Comparison of ENCODE assay signal across 17 cellular contexts in the genomic region with DNA sequence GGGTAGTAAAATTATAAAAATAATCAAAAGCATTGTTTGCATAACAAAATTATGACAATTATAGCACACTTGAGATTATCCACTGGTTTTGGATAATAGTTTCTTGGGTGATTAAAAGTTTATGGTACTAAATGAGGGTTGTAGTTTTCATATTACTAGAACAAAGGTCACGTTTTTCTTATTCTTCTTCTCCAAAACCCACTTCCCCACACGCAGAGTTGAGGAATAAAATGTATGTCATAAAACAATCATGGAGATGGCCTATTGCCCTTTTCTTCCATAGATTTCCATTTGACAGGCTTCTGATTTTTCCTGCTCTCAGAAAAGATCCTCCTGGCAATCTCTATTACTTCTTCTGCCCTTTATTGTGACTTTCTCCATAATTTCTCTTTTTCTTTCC.
A peak's percentile ranks its signal among the peaks of the same experiment; 100 is the strongest.
DNase-seq lines count a peak whose midpoint lies in the region; ATAC-seq and TF ChIP-seq lines count a peak whose summit lies in the region.
"Had no signal": no experiment of that assay in that cellular context is flagged by ENCODE, and none has a peak within 500 bp of the region (broad histone marks: within the 10 kb centered on the region; RNA-seq: fewer than 3 reads in every experiment).

No MANE protein-coding gene starts in this region.

- no peak overlapping the region for H3K4me2 ChIP-seq in smooth muscle cell
- no peak overlapping the region for H3K4me2 ChIP-seq in GM23248 (ENCODE audit: unreplicated experiment)
- H3K4me2 ChIP-seq: BLaER1 had no signal

- H3K27ac Mint-ChIP-seq in endodermal cell, result no peak overlapping the region
- H3K27ac Mint-ChIP-seq: B cell; CD4-positive, CD25-positive, alpha-beta regulatory T cell; CD8-positive, alpha-beta T cell; HFFc6 had no signal

- no peaks in the 10 kb centered on the region for H3K27me3 Mint-ChIP-seq in endodermal cell (ENCODE audit: insufficient read depth)
- H3K27me3 Mint-ChIP-seq: B cell; CD4-positive, CD25-positive, alpha-beta regulatory T cell had no signal

- H3K9me3 ChIP-seq in endodermal cell (ENCODE audit: control insufficient read depth, low read length) (no peaks in the 10 kb centered on the region), smooth muscle cell (replicated peaks; ENCODE audit: low read depth) (no peaks in the 10 kb centered on the region), GM23248 (ENCODE audit: low read depth) (no peaks in the 10 kb centered on the region), upper lobe of left lung (peaks cover 0 to 3% (median 0%) of the 10 kb centered on the region in 4 donors)
- H3K9me3 ChIP-seq: BLaER1, Caco-2, HAP-1 had no signal

- peaks cover 1% of the 10 kb centered on the region for H3K9me3 Mint-ChIP-seq in endodermal cell

- H3F3A ChIP-seq in smooth muscle cell (ENCODE audit: low read depth) (no peaks in the 10 kb centered on the region), GM23248 (ENCODE audit: insufficient read depth) (no peaks in the 10 kb centered on the region)

- no peak overlapping the region for H3K4me3 Mint-ChIP-seq in endodermal cell
- H3K4me3 Mint-ChIP-seq: B cell; CD4-positive, CD25-positive, alpha-beta regulatory T cell; CD8-positive, alpha-beta T cell; HFFc6 had no signal

- H3K9me2 ChIP-seq in GM23248 (ENCODE audit: insufficient read depth), result no peaks in the 10 kb centered on the region

- no peak for ATAC-seq in upper lobe of left lung (ENCODE audit: low FRiP score in 2 of 2)
- ATAC-seq: CD8-positive, alpha-beta T cell had no signal

- no peak for TF ChIP-seq EP300 in upper lobe of left lung (IDR thresholded peaks at IDR 0.05)

- H3K36me3 Mint-ChIP-seq in endodermal cell (ENCODE audit: low read depth), result no peaks in the 10 kb centered on the region
- H3K36me3 Mint-ChIP-seq: CD4-positive, CD25-positive, alpha-beta regulatory T cell; CD8-positive, alpha-beta T cell had no signal

- no peaks in the 10 kb centered on the region for H3K4me1 Mint-ChIP-seq in endodermal cell
- H3K4me1 Mint-ChIP-seq: B cell; CD4-positive, CD25-positive, alpha-beta regulatory T cell had no signal

- WGBS in endodermal cell (ENCODE audit: insufficient coverage in 1 of 2, insufficient read length in 1 of 2), 2 experiments, result 88 to 100% methylated on average over 1 of the region's 2 CpGs
- 87% methylated on average over 2 of the region's 2 CpGs for WGBS in smooth muscle cell (ENCODE audit: low lambda C conversion rate)
- 9 to 11% methylated on average over 2 of the region's 2 CpGs for WGBS in GM23248 (ENCODE audit: low coverage in 1 of 2, low lambda C conversion rate in 2 of 2, missing lambda C conversion rate in 2 of 2), 2 experiments
- 72 to 84% methylated on average over 2 of the region's 2 CpGs for WGBS in upper lobe of left lung, 2 donors

- H4K20me1 ChIP-seq in smooth muscle cell (ENCODE audit: low read depth), result no peaks in the 10 kb centered on the region
- H4K20me1 ChIP-seq in GM23248 (ENCODE audit: insufficient read depth), result no peaks in the 10 kb centered on the region
- H4K20me1 ChIP-seq: BLaER1 had no signal

- H3K27ac ChIP-seq in endodermal cell (ENCODE audit: low read depth, low read length) (peak overlapping the region; percentile 61), smooth muscle cell (ENCODE audit: low read depth) (no peak overlapping the region), GM23248 (no peak overlapping the region), upper lobe of left lung (no peak overlapping the region)
- H3K27ac ChIP-seq: BLaER1, C4-2B had no signal

- H3K9ac ChIP-seq in endodermal cell (ENCODE audit: extremely low read depth, low read length, poor library complexity, severe bottlenecking), result no peak overlapping the region
- no peak overlapping the region for H3K9ac ChIP-seq in smooth muscle cell (ENCODE audit: low read depth)
- H3K9ac ChIP-seq in GM23248, result no peak overlapping the region
- H3K9ac ChIP-seq: BLaER1 had no signal

- H3K4me3 ChIP-seq in endodermal cell (ENCODE audit: low read length) (no peak overlapping the region), smooth muscle cell (no peak overlapping the region), GM23248 (no peak overlapping the region), upper lobe of left lung (no peak overlapping the region)
- H3K4me3 ChIP-seq: BLaER1, HAP-1 had no signal

- H3K79me2 ChIP-seq in smooth muscle cell (ENCODE audit: low read depth) (no peaks in the 10 kb centered on the region), GM23248 (ENCODE audit: insufficient read depth) (no peaks in the 10 kb centered on the region)

- DNase-seq in NCI-H69 (lab: John Stamatoyannopoulos, UW) (peak; percentile 62), endodermal cell (no peak), smooth muscle cell (lab: John Stamatoyannopoulos, UW; ENCODE audit: unreplicated experiment) (no peak), GM23248 (no peak), NOMO-1 (lab: John Stamatoyannopoulos, UW; ENCODE audit: unreplicated experiment in 2 of 2) (no peak), upper lobe of left lung (no peak)
- DNase-seq: Caco-2; CD4-positive, CD25-positive, alpha-beta regulatory T cell; CD8-positive, alpha-beta T cell; DMS153; DND-41; GOT3; HFFc6 had no signal

- no peak for TF ChIP-seq CTCF in endodermal cell (conservative IDR thresholded peaks at IDR 0.05)
- TF ChIP-seq CTCF in smooth muscle cell (IDR thresholded peaks at IDR 0.05; ENCODE audit: borderline replicate concordance, insufficient read depth, poor library complexity, severe bottlenecking), result no peak
- no peak for TF ChIP-seq CTCF in upper lobe of left lung (IDR thresholded peaks at IDR 0.05)

- in situ Hi-C loops in GM23248 (cut with MboI), result no loop called here

- peak overlapping the region; percentile 6 for H2AFZ ChIP-seq in smooth muscle cell (ENCODE audit: low read depth)
- no peak overlapping the region for H2AFZ ChIP-seq in GM23248

- H3K36me3 ChIP-seq in endodermal cell (ENCODE audit: control insufficient read depth, insufficient read depth, low read length) (no peaks in the 10 kb centered on the region), smooth muscle cell (ENCODE audit: low read depth) (no peaks in the 10 kb centered on the region), GM23248 (ENCODE audit: low read depth) (no peaks in the 10 kb centered on the region), upper lobe of left lung (no peaks in the 10 kb centered on the region)
- H3K36me3 ChIP-seq: BLaER1, HAP-1 had no signal

- H3K27me3 ChIP-seq in endodermal cell (ENCODE audit: control insufficient read depth, insufficient read depth, low read length, poor library complexity, severe bottlenecking) (no peaks in the 10 kb centered on the region), smooth muscle cell (ENCODE audit: low read depth) (no peaks in the 10 kb centered on the region), GM23248 (replicated peaks; ENCODE audit: insufficient read depth) (no peaks in the 10 kb centered on the region), upper lobe of left lung (no peaks in the 10 kb centered on the region)
- H3K27me3 ChIP-seq: BLaER1 had no signal

- TF ChIP-seq POLR2A in upper lobe of left lung (IDR thresholded peaks at IDR 0.05), result no peak

- H3K4me1 ChIP-seq in endodermal cell (ENCODE audit: control insufficient read depth, insufficient read depth, low read length) (no peaks in the 10 kb centered on the region), smooth muscle cell (ENCODE audit: low read depth) (no peaks in the 10 kb centered on the region), GM23248 (ENCODE audit: insufficient read depth) (no peaks in the 10 kb centered on the region), upper lobe of left lung (no peaks in the 10 kb centered on the region)
- H3K4me1 ChIP-seq: BLaER1, Caco-2, HAP-1 had no signal
